In the genomic region with DNA sequence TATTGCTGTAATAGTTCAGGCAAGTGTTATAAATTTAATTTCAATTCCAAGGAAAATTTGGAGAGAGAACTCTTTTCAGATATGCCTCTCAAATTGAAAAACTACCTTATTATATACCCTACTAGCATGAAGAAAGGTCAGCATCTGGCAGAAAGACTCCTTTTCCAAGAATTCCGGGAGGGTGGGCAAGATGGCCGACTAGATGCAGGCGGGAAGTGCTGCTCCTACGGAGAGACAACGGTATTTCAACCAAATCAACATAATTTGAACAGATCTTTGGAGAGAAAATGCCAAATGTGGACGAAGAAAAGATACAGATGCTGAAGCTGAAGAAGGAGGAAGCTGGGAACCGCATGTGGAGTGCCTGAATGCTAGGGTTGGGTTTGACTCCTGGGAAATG, we compare ENCODE assay signal across 27 cellular contexts.
"Had no signal": no experiment of that assay in that cellular context is flagged by ENCODE, and none has a peak within 500 bp of the region (broad histone marks: within the 10 kb centered on the region; RNA-seq: fewer than 3 reads in every experiment).

No MANE protein-coding gene starts in this region.

- H3K27ac Mint-ChIP-seq: dendritic cell treated with granulocyte-macrophage colony-stimulating factor and Interleukin-4, amounts not matched to agents 40 ng/mL and 50 ng/mL, for 4 days; effector memory CD8-positive, alpha-beta T cell; endodermal cell; mesothelial cell of epicardium had no signal

- FAIRE-seq: endometrium, islet of Langerhans, keratinocyte had no signal

- H3K4me3 Mint-ChIP-seq: dendritic cell treated with granulocyte-macrophage colony-stimulating factor and Interleukin-4, amounts not matched to agents 40 ng/mL and 50 ng/mL, for 4 days; effector memory CD8-positive, alpha-beta T cell; endodermal cell; mesothelial cell of epicardium had no signal

- H3K9me3 ChIP-seq: colonic mucosa, esophagus squamous epithelium, gastrocnemius medialis, heart right ventricle, left lung, lower lobe of right lung, mucosa of descending colon had no signal

- H3K36me3 Mint-ChIP-seq: mesothelial cell of epicardium had no signal

- H3K4me1 ChIP-seq: colonic mucosa, esophagus squamous epithelium, gastrocnemius medialis, heart right ventricle, left lung, lower lobe of right lung had no signal

- H3K27me3 ChIP-seq: colonic mucosa, esophagus squamous epithelium, gastrocnemius medialis, left lung had no signal

- DNase-seq: colonic mucosa; cortex of kidney; effector CD8-positive, alpha-beta T cell; effector memory CD8-positive, alpha-beta T cell; endodermal cell; erythroblast; esophagus squamous epithelium; foreskin fibroblast; foreskin melanocyte; gastrocnemius medialis; glutamatergic neuron; head of caudate nucleus; heart right ventricle; hippocampal formation; left cardiac atrium; left lung; left ventricle myocardium superior; lower lobe of right lung; mesenchymal stem cell; mucosa of descending colon had no signal

- H3K36me3 ChIP-seq: colonic mucosa, esophagus squamous epithelium, gastrocnemius medialis, heart right ventricle, left lung, lower lobe of right lung had no signal

- H3K4me3 ChIP-seq: colonic mucosa, esophagus squamous epithelium, gastrocnemius medialis, heart right ventricle, left lung, lower lobe of right lung, mucosa of descending colon had no signal

- ATAC-seq: effector memory CD8-positive, alpha-beta T cell; esophagus mucosa; gastrocnemius medialis; left cardiac atrium; left lung; left ventricle myocardium superior; mucosa of descending colon had no signal

- H3K9me3 Mint-ChIP-seq: endodermal cell had no signal

- H3K27me3 Mint-ChIP-seq: effector memory CD8-positive, alpha-beta T cell had no signal

- H3K27ac ChIP-seq: colonic mucosa, epithelial cell of prostate, esophagus squamous epithelium, gastrocnemius medialis, heart right ventricle, left lung, lower lobe of right lung had no signal
